ENCODE assay signal across 18 cellular contexts in genomic region chr18:1302861-1303260, GRCh38.
DNase-seq lines count a peak whose midpoint lies in the region; ATAC-seq and TF ChIP-seq lines count a peak whose summit lies in the region.
"Had no signal": no experiment of that assay in that cellular context is flagged by ENCODE, and none has a peak within 500 bp of the region (broad histone marks: within the 10 kb centered on the region; RNA-seq: fewer than 3 reads in every experiment).

No MANE protein-coding gene starts in this region.

- no peaks in the 10 kb centered on the region for H3K9me3 ChIP-seq in BE2C
- H3K9me3 ChIP-seq in Peyer's patch: no peaks in the 10 kb centered on the region
- no peaks in the 10 kb centered on the region for H3K9me3 ChIP-seq in right cardiac atrium (ENCODE audit: control insufficient read depth, low read length)
- H3K9me3 ChIP-seq in right atrium auricular region: no peaks in the 10 kb centered on the region
- H3K9me3 ChIP-seq: SJCRH30 had no signal

- no peak overlapping the region for H3K27ac ChIP-seq in Peyer's patch
- no peak overlapping the region for H3K27ac ChIP-seq in right cardiac atrium (ENCODE audit: low read length)
- H3K27ac ChIP-seq in right atrium auricular region: no peak overlapping the region
- H3K27ac ChIP-seq: GM23248, SJCRH30 had no signal

- H3K4me3 ChIP-seq in BE2C (ENCODE audit: low read depth, low read length): no peak overlapping the region
- no peak overlapping the region for H3K4me3 ChIP-seq in Peyer's patch
- H3K4me3 ChIP-seq in right cardiac atrium (ENCODE audit: low read length): no peak overlapping the region
- no peak overlapping the region for H3K4me3 ChIP-seq in lower leg skin (ENCODE audit: low read depth, poor library complexity, severe bottlenecking)
- no peak overlapping the region for H3K4me3 ChIP-seq in right atrium auricular region
- H3K4me3 ChIP-seq: GM23248, SJCRH30 had no signal

- no peak for TF ChIP-seq POLR2A in Peyer's patch (IDR thresholded peaks at IDR 0.05)
- TF ChIP-seq POLR2A in lower leg skin (IDR thresholded peaks at IDR 0.05): no peak

- TF ChIP-seq CTCF in BE2C (IDR thresholded peaks at IDR 0.05; ENCODE audit: low read depth, low read length) (no peak), Peyer's patch (IDR thresholded peaks at IDR 0.05) (no peak), lower leg skin (IDR thresholded peaks at IDR 0.05) (no peak), right atrium auricular region (IDR thresholded peaks at IDR 0.05) (no peak)

- H3K27me3 ChIP-seq in BE2C: no peaks in the 10 kb centered on the region
- H3K27me3 ChIP-seq in Peyer's patch: no peaks in the 10 kb centered on the region
- H3K27me3 ChIP-seq in right cardiac atrium (ENCODE audit: control insufficient read depth, insufficient read depth): no peaks in the 10 kb centered on the region
- no peaks in the 10 kb centered on the region for H3K27me3 ChIP-seq in right atrium auricular region
- H3K27me3 ChIP-seq: SJCRH30 had no signal

- H3K36me3 ChIP-seq in BE2C (no peaks in the 10 kb centered on the region), Peyer's patch (no peaks in the 10 kb centered on the region), right atrium auricular region (no peaks in the 10 kb centered on the region)
- H3K36me3 ChIP-seq: SJCRH30 had no signal

- H3K4me1 ChIP-seq in BE2C: 0 out of 2 replicates have a peak, but pooled peaks cover 7% of the 10 kb centered on the region
- H3K4me1 ChIP-seq in Peyer's patch: no peaks in the 10 kb centered on the region
- no peaks in the 10 kb centered on the region for H3K4me1 ChIP-seq in right cardiac atrium (ENCODE audit: control insufficient read depth, insufficient read depth, low read length)
- H3K4me1 ChIP-seq in right atrium auricular region: no peaks in the 10 kb centered on the region
- H3K4me1 ChIP-seq: SJCRH30 had no signal

- intact Hi-C loops in right cardiac atrium (cut with DNase I) (no loop called here), lower leg skin (cut with DNase I; ENCODE audit: low total_unique reads) (no loop called here)

- DNase-seq in BE2C (peak; percentile 66), NCI-H1417 treated with DMSO at 0.1 percent for 48 hours (lab: John Stamatoyannopoulos, UW) (peak; percentile 50), NCI-H69 (lab: John Stamatoyannopoulos, UW) (peak; percentile 100), SK-N-DZ (ENCODE audit: low spot score) (peak; percentile 92), Peyer's patch (no peak), right cardiac atrium (no peak), lower leg skin (ENCODE audit: low spot score in 2 of 2) (no peak), right atrium auricular region (ENCODE audit: low spot score) (no peak)
- DNase-seq: DMS79 treated with DMSO at 0.1 percent for 48 hours, GM23248, HCEC 1CT, Karpas-422, MV-4-11, NCI-H1436, NCI-H2107, NCI-H345, SJCRH30, T-helper 1 cell had no signal

- ATAC-seq in right cardiac atrium: no peak

Comparison
In these comparisons a context has a peak if more than half of its experiments do, and no peak if none do; other contexts are left out.
1. DNase-seq: peak in BE2C (single experiment), NCI-H1417 treated with DMSO at 0.1 percent for 48 hours (single experiment), NCI-H69 (single experiment) and SK-N-DZ (single experiment); none in Peyer's patch (0 of 3), right cardiac atrium (0 of 3), lower leg skin (0 of 2) and right atrium auricular region (single experiment).